Comparison of ENCODE assay signal across 8 cellular contexts in genomic region chr20:25260770-25261437, GRCh38. TPM values are rescaled to one million over a fixed set of nuclear protein-coding genes. Genes with fewer than 3 reads are reported as not detected.
DNase-seq lines count a peak whose midpoint lies in the region; ATAC-seq and TF ChIP-seq lines count a peak whose summit lies in the region.
"Not testable (repeated sequence)": the region's sequence is repeated elsewhere in the genome, so short reads cannot be mapped to it uniquely, and the experiment has no call there.

No MANE protein-coding gene starts in this region.

- H3K9me3 ChIP-seq in CD8-positive, alpha-beta T cell (ENCODE audit: low read length); mucosa of descending colon; spleen: not testable (repeated sequence)

- H3K4me1 Mint-ChIP-seq in CD8-positive, alpha-beta T cell (ENCODE audit: low read depth), result peaks cover 67% of the 10 kb centered on the region
- peaks cover 52% of the 10 kb centered on the region for H3K4me1 Mint-ChIP-seq in activated CD8-positive, alpha-beta T cell treated with anti-CD3 and anti-CD28 coated beads for 36 hours (ENCODE audit: low read depth)
- H3K4me1 Mint-ChIP-seq in activated T-cell treated with anti-CD3 and anti-CD28 coated beads, Interleukin-2, amount 50 U/mL, for 24 hours (ENCODE audit: low read depth), result peaks cover 51% of the 10 kb centered on the region
- H3K4me1 Mint-ChIP-seq in activated naive CD8-positive, alpha-beta T cell treated with anti-CD3 and anti-CD28 coated beads for 36 hours, result peaks cover 44% of the 10 kb centered on the region
- H3K4me1 Mint-ChIP-seq in type B pancreatic cell (ENCODE audit: unreplicated experiment), result not testable (repeated sequence)

- H3K4me3 Mint-ChIP-seq in CD8-positive, alpha-beta T cell, result peak overlapping the region; percentile 76
- H3K4me3 Mint-ChIP-seq in activated CD8-positive, alpha-beta T cell treated with anti-CD3 and anti-CD28 coated beads for 36 hours, result peak overlapping the region; percentile 27
- H3K4me3 Mint-ChIP-seq in activated T-cell treated with anti-CD3 and anti-CD28 coated beads, Interleukin-2, amount 50 U/mL, for 24 hours; activated naive CD8-positive, alpha-beta T cell treated with anti-CD3 and anti-CD28 coated beads for 36 hours; type B pancreatic cell: not testable (repeated sequence)

- TF ChIP-seq POLR2A in spleen (IDR thresholded peaks at IDR 0.05), result not testable (repeated sequence)

- peak overlapping the region; percentile 96 for H3K27ac Mint-ChIP-seq in CD8-positive, alpha-beta T cell
- H3K27ac Mint-ChIP-seq in activated CD8-positive, alpha-beta T cell treated with anti-CD3 and anti-CD28 coated beads for 36 hours, result peak overlapping the region; percentile 89
- H3K27ac Mint-ChIP-seq in activated T-cell treated with anti-CD3 and anti-CD28 coated beads, Interleukin-2, amount 50 U/mL, for 24 hours, result peak overlapping the region; percentile 40
- H3K27ac Mint-ChIP-seq in activated naive CD8-positive, alpha-beta T cell treated with anti-CD3 and anti-CD28 coated beads for 36 hours, result peak overlapping the region; percentile 69
- H3K27ac Mint-ChIP-seq in type B pancreatic cell, result not testable (repeated sequence)

- CTCF ChIA-PET in CD8-positive, alpha-beta T cell (lab: Charles Lee), result interaction anchor here (1.0 to 1.8 kb wide), 4 partner anchors 10 to 267 kb away, joined by 3 to 5 read pairs (median 4); no protein-coding TSS in a partner anchor
- CTCF ChIA-PET in activated CD8-positive, alpha-beta T cell treated with anti-CD3 and anti-CD28 coated beads for 36 hours (lab: Charles Lee), result interaction anchor here (0.7 to 3.2 kb wide), 12 partner anchors 10 to 267 kb away, joined by 3 to 10 read pairs (median 4); partner anchors contain the start of genes ENTPD6 and PYGB

- intact Hi-C loops in CD8-positive, alpha-beta T cell (cut with DNase I, micrococcal nuclease), result loop anchor here (1.0 to 2.0 kb wide), 3 partner anchors 13 to 202 kb away; partner anchors contain the start of genes ACSS1 (in 2 of the 2) and PYGB (in 1 of the 2)
- intact Hi-C loops in activated CD8-positive, alpha-beta T cell treated with anti-CD3 and anti-CD28 coated beads for 36 hours (cut with micrococcal nuclease); cardiac septum (cut with DNase I); mucosa of descending colon (cut with DNase I, micrococcal nuclease); spleen (cut with DNase I; ENCODE audit: low total_unique reads): not testable (repeated sequence)

- peak in 6 of 7 experiments; percentile 11 to 77 (median 45) for DNase-seq in CD8-positive, alpha-beta T cell
- DNase-seq in activated CD8-positive, alpha-beta T cell treated with anti-CD3 and anti-CD28 coated beads for 36 hours, result peak; percentile 51
- peak; percentile 33 for DNase-seq in activated T-cell treated with anti-CD3 and anti-CD28 coated beads, Interleukin-2, amount 50 U/mL, for 24 hours
- DNase-seq in activated naive CD8-positive, alpha-beta T cell treated with anti-CD3 and anti-CD28 coated beads for 36 hours, result not testable (repeated sequence)
- DNase-seq in cardiac septum (ENCODE audit: low spot score), result peak; percentile 63
- peak in 2 of 3 donors; percentile 35 to 45 for DNase-seq in mucosa of descending colon
- peak; percentile 41 for DNase-seq in spleen
- DNase-seq in type B pancreatic cell (ENCODE audit: extremely low spot score, unreplicated experiment), result peak; percentile 55

- peaks cover 24% of the 10 kb centered on the region for H3K36me3 Mint-ChIP-seq in CD8-positive, alpha-beta T cell
- H3K36me3 Mint-ChIP-seq in activated CD8-positive, alpha-beta T cell treated with anti-CD3 and anti-CD28 coated beads for 36 hours (ENCODE audit: low read depth), result peaks cover 39% of the 10 kb centered on the region
- H3K36me3 Mint-ChIP-seq in activated T-cell treated with anti-CD3 and anti-CD28 coated beads, Interleukin-2, amount 50 U/mL, for 24 hours (ENCODE audit: low read depth), result peaks cover 53% of the 10 kb centered on the region
- peaks cover 50% of the 10 kb centered on the region for H3K36me3 Mint-ChIP-seq in activated naive CD8-positive, alpha-beta T cell treated with anti-CD3 and anti-CD28 coated beads for 36 hours
- peaks cover 38% of the 10 kb centered on the region for H3K36me3 Mint-ChIP-seq in type B pancreatic cell

- ATAC-seq in CD8-positive, alpha-beta T cell; activated CD8-positive, alpha-beta T cell treated with anti-CD3 and anti-CD28 coated beads for 36 hours; mucosa of descending colon: not testable (repeated sequence)

- TF ChIP-seq CTCF in CD8-positive, alpha-beta T cell (IDR thresholded peaks at IDR 0.05); activated CD8-positive, alpha-beta T cell treated with anti-CD3 and anti-CD28 coated beads for 36 hours (IDR thresholded peaks at IDR 0.05); mucosa of descending colon (IDR thresholded peaks at IDR 0.05); spleen (IDR thresholded peaks at IDR 0.05 in 8 of 11, conservative IDR thresholded peaks at IDR 0.05 in 3 of 11); type B pancreatic cell (conservative IDR thresholded peaks at IDR 0.05): not testable (repeated sequence)

- not testable (repeated sequence) for H3K27me3 Mint-ChIP-seq in CD8-positive, alpha-beta T cell (ENCODE audit: low read depth); activated CD8-positive, alpha-beta T cell treated with anti-CD3 and anti-CD28 coated beads for 36 hours; activated T-cell treated with anti-CD3 and anti-CD28 coated beads, Interleukin-2, amount 50 U/mL, for 24 hours; activated naive CD8-positive, alpha-beta T cell treated with anti-CD3 and anti-CD28 coated beads for 36 hours; type B pancreatic cell

- WGBS in spleen, 5 donors, result 87 to 96% (median 95%) methylated on average over 15 to 16 of the region's 16 CpGs

- peak overlapping the region; percentile 38 for H3K27ac ChIP-seq in CD8-positive, alpha-beta T cell (ENCODE audit: low read depth, low read length)
- H3K27ac ChIP-seq in spleen, result not testable (repeated sequence)

- peaks cover 36% of the 10 kb centered on the region for H3K4me1 ChIP-seq in CD8-positive, alpha-beta T cell (ENCODE audit: insufficient read depth, low read length)
- peaks cover 19% of the 10 kb centered on the region for H3K4me1 ChIP-seq in mucosa of descending colon (ENCODE audit: low read depth)
- peaks cover 0 to 18% (median 0%) of the 10 kb centered on the region in 6 donors for H3K4me1 ChIP-seq in spleen

- H3K9me3 Mint-ChIP-seq in CD8-positive, alpha-beta T cell; activated CD8-positive, alpha-beta T cell treated with anti-CD3 and anti-CD28 coated beads for 36 hours; activated T-cell treated with anti-CD3 and anti-CD28 coated beads, Interleukin-2, amount 50 U/mL, for 24 hours; activated naive CD8-positive, alpha-beta T cell treated with anti-CD3 and anti-CD28 coated beads for 36 hours; type B pancreatic cell: not testable (repeated sequence)

- not testable (repeated sequence) for H3K27me3 ChIP-seq in CD8-positive, alpha-beta T cell (ENCODE audit: insufficient read depth, low read length); spleen (replicated peaks in 1 of 7)

- H3K36me3 ChIP-seq in CD8-positive, alpha-beta T cell (ENCODE audit: insufficient read depth, low read length); mucosa of descending colon (ENCODE audit: low read depth): not testable (repeated sequence)
- peaks cover 0 to 39% (median 6%) of the 10 kb centered on the region in 6 donors for H3K36me3 ChIP-seq in spleen

- peak overlapping the region; percentile 38 for H3K4me3 ChIP-seq in CD8-positive, alpha-beta T cell (ENCODE audit: low read depth, low read length)
- not testable (repeated sequence) for H3K4me3 ChIP-seq in mucosa of descending colon, spleen

- POLR2A ChIA-PET in CD8-positive, alpha-beta T cell (lab: Charles Lee), result interaction anchor here (0.6 to 3.5 kb wide), 5 partner anchors 10 to 151 kb away, joined by 3 to 23 read pairs (median 3); partner anchors contain the start of genes ENTPD6 and PYGB
- POLR2A ChIA-PET in activated CD8-positive, alpha-beta T cell treated with anti-CD3 and anti-CD28 coated beads for 36 hours (lab: Charles Lee), result interaction anchor here (6.3 kb wide), 1 partner anchor 12 kb away, joined by 41 read pairs; the partner anchor contains the start of gene PYGB

RNA-seq across cellular contexts. Expression of gene PYGB, which starts 13.0 kb away (rescaled TPM):
- total RNA-seq in CD8-positive, alpha-beta T cell, result 10 to 100 TPM; 35.2 to 39.2 TPM
- total RNA-seq in activated CD8-positive, alpha-beta T cell treated with anti-CD3 and anti-CD28 coated beads for 36 hours, result 10 to 100 TPM; 26.1 to 26.5 TPM
- 10 to 100 TPM; 30.3 to 31.0 TPM for total RNA-seq in activated naive CD8-positive, alpha-beta T cell treated with anti-CD3 and anti-CD28 coated beads for 36 hours
- total RNA-seq in cardiac septum (386 TPM), mucosa of descending colon (100 to 1,000 TPM; 247 to 252 (median 247) TPM), spleen (10 to 100 TPM; 27.0 to 47.8 (median 34.4) TPM), type B pancreatic cell (ENCODE audit: low replicate concordance) (39.3 and 52.2 TPM in 2 replicates)
- polyA plus RNA-seq in spleen, result 10 to 100 TPM; 10.5 to 29.4 (median 18.2) TPM
